8 cellular contexts compared by ENCODE assay signal in the genomic region with DNA sequence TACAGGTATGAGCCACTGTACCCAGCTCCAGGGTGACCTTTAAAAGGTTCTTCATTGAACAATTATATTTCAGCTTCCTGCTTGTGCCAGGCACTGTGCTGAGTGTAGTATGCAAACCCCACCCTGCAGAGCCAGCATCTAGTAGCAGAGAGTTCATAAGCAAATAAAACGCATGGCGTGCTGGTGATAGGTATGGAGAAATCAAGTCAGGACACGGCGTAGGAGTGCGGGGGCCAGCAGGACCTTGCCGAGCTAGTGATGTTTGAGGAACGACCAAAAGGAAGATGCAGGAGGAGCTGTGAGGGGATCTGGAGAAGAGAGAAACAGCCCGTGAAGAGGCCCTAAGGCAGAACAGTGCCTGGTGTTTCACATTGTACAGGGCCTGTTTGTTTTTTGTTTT.
DNase-seq lines count a peak whose midpoint lies in the region; ATAC-seq, FAIRE-seq and TF ChIP-seq lines count a peak whose summit lies in the region.
"Not testable (repeated sequence)": the region's sequence is repeated elsewhere in the genome, so short reads cannot be mapped to it uniquely, and the experiment has no call there.

No MANE protein-coding gene starts in this region.

- H3K4me3 ChIP-seq in H7 (ENCODE audit: insufficient read depth, low read depth, low read length); bronchial epithelial cell (ENCODE audit: low read depth, low read length); left lung; testis: not testable (repeated sequence)

- not testable (repeated sequence) for H3K9me3 ChIP-seq in left lung, testis

- not testable (repeated sequence) for H3K27me3 ChIP-seq in H7 (ENCODE audit: control insufficient read depth, insufficient read depth, low read length); bronchial epithelial cell (ENCODE audit: control insufficient read depth, insufficient read depth, low read length); left lung; testis

- not testable (repeated sequence) for H3K9me3 Mint-ChIP-seq in activated T-cell treated with anti-CD3 and anti-CD28 coated beads, Interleukin-2, amount 50 U/mL, for 24 hours; osteocyte (ENCODE audit: unreplicated experiment)

- H3K27ac Mint-ChIP-seq in activated T-cell treated with anti-CD3 and anti-CD28 coated beads, Interleukin-2, amount 50 U/mL, for 24 hours; osteocyte (ENCODE audit: unreplicated experiment): not testable (repeated sequence)

- 91 to 93% methylated on average over 8 of the region's 8 CpGs for WGBS in testis, 2 donors

- not testable (repeated sequence) for H3K4me1 ChIP-seq in left lung, testis

- not testable (repeated sequence) for H3K4me3 Mint-ChIP-seq in activated T-cell treated with anti-CD3 and anti-CD28 coated beads, Interleukin-2, amount 50 U/mL, for 24 hours; osteocyte (ENCODE audit: unreplicated experiment)

- not testable (repeated sequence) for H3K27ac ChIP-seq in left lung, testis

- FAIRE-seq in bronchial epithelial cell (lab: Jason Lieb, UNC): peak; percentile 77

- TF ChIP-seq POLR2A in testis (IDR thresholded peaks at IDR 0.05): not testable (repeated sequence)

- DNase-seq in H7 (peak; percentile 7), cardiac septum (ENCODE audit: low spot score) (peak; percentile 9), left lung (peak; percentile 2 to 17), osteocyte (ENCODE audit: extremely low spot score, unreplicated experiment) (peak; percentile 49), testis (peak; percentile 11)
- peak; percentile 20 for DNase-seq in activated CD4-positive, CD25-positive, alpha-beta regulatory T cell treated with anti-CD3 and anti-CD28 coated beads, Interleukin-2, amount 50 U/mL, for 72 hours
- DNase-seq in activated T-cell treated with anti-CD3 and anti-CD28 coated beads, Interleukin-2, amount 50 U/mL, for 24 hours: peak; percentile 26
- not testable (repeated sequence) for DNase-seq in bronchial epithelial cell (ENCODE audit: low read depth)

- H3K27me3 Mint-ChIP-seq in activated T-cell treated with anti-CD3 and anti-CD28 coated beads, Interleukin-2, amount 50 U/mL, for 24 hours; osteocyte (ENCODE audit: unreplicated experiment): not testable (repeated sequence)

- H3K4me1 Mint-ChIP-seq in activated T-cell treated with anti-CD3 and anti-CD28 coated beads, Interleukin-2, amount 50 U/mL, for 24 hours (ENCODE audit: low read depth): not testable (repeated sequence)
- H3K4me1 Mint-ChIP-seq in osteocyte (ENCODE audit: unreplicated experiment): peaks cover 11% of the 10 kb centered on the region

- not testable (repeated sequence) for TF ChIP-seq CTCF in bronchial epithelial cell (IDR thresholded peaks at IDR 0.05; ENCODE audit: insufficient read depth, low read length, severe bottlenecking); left lung (IDR thresholded peaks at IDR 0.05); osteocyte (IDR thresholded peaks at IDR 0.05); testis (IDR thresholded peaks at IDR 0.05)

- intact Hi-C loops in cardiac septum (cut with DNase I); left lung (cut with DNase I); testis (cut with DNase I; ENCODE audit: low total_unique reads): not testable (repeated sequence)

- not testable (repeated sequence) for H3K36me3 Mint-ChIP-seq in activated T-cell treated with anti-CD3 and anti-CD28 coated beads, Interleukin-2, amount 50 U/mL, for 24 hours (ENCODE audit: low read depth); osteocyte (ENCODE audit: unreplicated experiment)

- ATAC-seq in left lung: not testable (repeated sequence)

- H3K36me3 ChIP-seq in H7 (replicated peaks; ENCODE audit: control insufficient read depth, insufficient read depth, low read length); bronchial epithelial cell (ENCODE audit: control insufficient read depth, insufficient read depth, low read length); left lung; testis (ENCODE audit: low read depth, missing control alignments): not testable (repeated sequence)
